In genomic region chr4:40057540-40058091, GRCh38 we compare ENCODE assay signal across 8 cellular contexts. TPM values are rescaled to one million over a fixed set of nuclear protein-coding genes. Genes with fewer than 3 reads are reported as not detected.
DNase-seq lines count a peak whose midpoint lies in the region; ATAC-seq, FAIRE-seq and TF ChIP-seq lines count a peak whose summit lies in the region.

No MANE protein-coding gene starts in this region.

- intact Hi-C loops in natural killer cell (cut with micrococcal nuclease), result loop anchor here (2.0 to 10.0 kb wide), 5 partner anchors 80 to 837 kb away; partner anchors contain the start of genes PDS5A, RHOH and UBE2K

- no peaks in the 10 kb centered on the region for H3K9me3 Mint-ChIP-seq in activated T-helper 17 cell treated with anti-CD3 and anti-CD28 coated beads, Interleukin-2, amount 50 U/mL, for 72 hours
- no peaks in the 10 kb centered on the region for H3K9me3 Mint-ChIP-seq in natural killer cell
- no peaks in the 10 kb centered on the region for H3K9me3 Mint-ChIP-seq in stimulated activated naive CD8-positive, alpha-beta T cell treated with anti-CD3 and anti-CD28 coated beads, Interleukin-15, amount 100 ng/mL, for 72 hours

- peak overlapping the region; percentile 92 for H3K4me3 Mint-ChIP-seq in activated T-helper 17 cell treated with anti-CD3 and anti-CD28 coated beads, Interleukin-2, amount 50 U/mL, for 72 hours
- H3K4me3 Mint-ChIP-seq in natural killer cell, result peak overlapping the region; percentile 95
- H3K4me3 Mint-ChIP-seq in stimulated activated naive CD8-positive, alpha-beta T cell treated with anti-CD3 and anti-CD28 coated beads, Interleukin-15, amount 100 ng/mL, for 72 hours, result peak overlapping the region; percentile 91 to 97

- no peaks in the 10 kb centered on the region for H3K27me3 Mint-ChIP-seq in activated T-helper 17 cell treated with anti-CD3 and anti-CD28 coated beads, Interleukin-2, amount 50 U/mL, for 72 hours
- H3K27me3 Mint-ChIP-seq in natural killer cell (ENCODE audit: low read depth in 2 of 2), result no peaks in the 10 kb centered on the region
- no peaks in the 10 kb centered on the region for H3K27me3 Mint-ChIP-seq in stimulated activated naive CD8-positive, alpha-beta T cell treated with anti-CD3 and anti-CD28 coated beads, Interleukin-15, amount 100 ng/mL, for 72 hours

- H3K27ac Mint-ChIP-seq in activated T-helper 17 cell treated with anti-CD3 and anti-CD28 coated beads, Interleukin-2, amount 50 U/mL, for 72 hours, result peak overlapping the region; percentile 98
- H3K27ac Mint-ChIP-seq in natural killer cell, result peak overlapping the region; percentile 91 to 95
- peak overlapping the region; percentile 97 to 99 for H3K27ac Mint-ChIP-seq in stimulated activated naive CD8-positive, alpha-beta T cell treated with anti-CD3 and anti-CD28 coated beads, Interleukin-15, amount 100 ng/mL, for 72 hours

- H3K9me3 ChIP-seq in KOPT-K1 (ENCODE audit: insufficient read depth, low read length, poor library complexity, severe bottlenecking), result no peaks in the 10 kb centered on the region

- no peak for TF ChIP-seq CTCF in natural killer cell (IDR thresholded peaks at IDR 0.05)

- peaks cover 26% of the 10 kb centered on the region for H3K36me3 ChIP-seq in KOPT-K1 (ENCODE audit: insufficient read depth, low read length)

- peak overlapping the region; percentile 97 for H3K27ac ChIP-seq in KOPT-K1 (ENCODE audit: low read depth, low read length, poor library complexity, severe bottlenecking)

- ATAC-seq in GM21825 (IDR thresholded peaks at IDR 0.05; ENCODE audit: unreplicated experiment) (peak; percentile 66), natural killer cell (peak; percentile 71 to 83 (median 73))
- peak; percentile 81 for ATAC-seq in activated T-helper 17 cell treated with anti-CD3 and anti-CD28 coated beads, Interleukin-2, amount 50 U/mL, for 72 hours (replicated peaks)
- ATAC-seq in stimulated activated naive CD8-positive, alpha-beta T cell treated with anti-CD3 and anti-CD28 coated beads, Interleukin-15, amount 100 ng/mL, for 72 hours, result peak; percentile 77

- DNase-seq in Daoy (ENCODE audit: low read depth), result peak; percentile 93
- peak; percentile 91 for DNase-seq in RCC 7860 (ENCODE audit: low spot score)
- peak; percentile 96 for DNase-seq in fibroblast of peridontal ligament (ENCODE audit: extremely low read depth)
- peak; percentile 53 for DNase-seq in natural killer cell
- peak; percentile 68 to 81 for DNase-seq in stimulated activated naive CD8-positive, alpha-beta T cell treated with anti-CD3 and anti-CD28 coated beads, Interleukin-15, amount 100 ng/mL, for 72 hours

- H3K4me1 Mint-ChIP-seq in activated T-helper 17 cell treated with anti-CD3 and anti-CD28 coated beads, Interleukin-2, amount 50 U/mL, for 72 hours, result peaks cover 25% of the 10 kb centered on the region
- peaks cover 26 to 44% of the 10 kb centered on the region in 2 donors for H3K4me1 Mint-ChIP-seq in natural killer cell
- H3K4me1 Mint-ChIP-seq in stimulated activated naive CD8-positive, alpha-beta T cell treated with anti-CD3 and anti-CD28 coated beads, Interleukin-15, amount 100 ng/mL, for 72 hours, result peaks cover 45% of the 10 kb centered on the region

- peaks cover 32% of the 10 kb centered on the region for H3K36me3 Mint-ChIP-seq in activated T-helper 17 cell treated with anti-CD3 and anti-CD28 coated beads, Interleukin-2, amount 50 U/mL, for 72 hours (ENCODE audit: low read depth)
- H3K36me3 Mint-ChIP-seq in natural killer cell, result no peaks in the 10 kb centered on the region

- FAIRE-seq in RCC 7860 (lab: Jason Lieb, UNC), result peak; percentile 90

RNA-seq across cellular contexts. Expression of gene N4BP2, which starts 1.0 kb away (rescaled TPM):
- 4.0 and 5.9 TPM in 2 replicates for total RNA-seq in Daoy (2014; rRNA removed; shearing (Covaris generic))
- 10 to 100 TPM; 11.8 to 17.6 TPM for total RNA-seq in activated T-helper 17 cell treated with anti-CD3 and anti-CD28 coated beads, Interleukin-2, amount 50 U/mL, for 72 hours
- 10 to 100 TPM; 16.4 to 22.4 (median 17.5) TPM for total RNA-seq in natural killer cell

Comparison
In these comparisons a context has a peak if more than half of its experiments do, and no peak if none do; other contexts are left out.
1. Peak in every context shown above with its lines: DNase-seq, ATAC-seq and H3K27ac ChIP-seq.